In genomic region chr17:48830840-48831548, GRCh38 we compare ENCODE assay signal across 8 cellular contexts. TPM values are rescaled to one million over a fixed set of nuclear protein-coding genes. Genes with fewer than 3 reads are reported as not detected.
A peak's percentile ranks its signal among the peaks of the same experiment; 100 is the strongest.
DNase-seq lines count a peak whose midpoint lies in the region; ATAC-seq and TF ChIP-seq lines count a peak whose summit lies in the region.

Gene CALCOCO2 (plus strand): TSS chr17:48831035. CDS start chr17:48841708, 10,673 bp downstream.

- TF ChIP-seq CTCF in right atrium auricular region (IDR thresholded peaks at IDR 0.05) (peak in 1 of 2 donors; percentile 11), vagina (IDR thresholded peaks at IDR 0.05) (peak in 1 of 3 experiments; percentile 1)

- no peaks in the 10 kb centered on the region for H3K27me3 ChIP-seq in right atrium auricular region
- H3K27me3 ChIP-seq in rectal smooth muscle tissue (ENCODE audit: control insufficient read depth, insufficient read depth, low read length): no peaks in the 10 kb centered on the region
- H3K27me3 ChIP-seq in vagina: no peaks in the 10 kb centered on the region

- TF ChIP-seq POLR2A in vagina (IDR thresholded peaks at IDR 0.05): peak; percentile 37 to 88

- intact Hi-C loops in vagina (cut with DNase I): no loop called here

- peaks cover 18% of the 10 kb centered on the region for H3K36me3 Mint-ChIP-seq in T-helper 2 cell treated with Interferon-gamma antibody and Interleukin-4, amounts not matched to agents 5 μg/mL and 100 μg/mL, for 36 hours (ENCODE audit: low read depth)

- H3K4me1 ChIP-seq in right atrium auricular region: peaks cover 0 to 46% of the 10 kb centered on the region in 2 donors
- peaks cover 3% of the 10 kb centered on the region for H3K4me1 ChIP-seq in rectal smooth muscle tissue (ENCODE audit: control insufficient read depth, insufficient read depth, low read length)
- peaks cover 47% of the 10 kb centered on the region for H3K4me1 ChIP-seq in vagina

- peak within 1 kb of the TSS; percentile 96 for H3K9ac ChIP-seq in rectal smooth muscle tissue (ENCODE audit: low read length)

- H3K9me3 Mint-ChIP-seq in T-helper 2 cell treated with Interferon-gamma antibody and Interleukin-4, amounts not matched to agents 5 μg/mL and 100 μg/mL, for 36 hours: no peaks in the 10 kb centered on the region

- H3K27ac ChIP-seq in right atrium auricular region (peak within 1 kb of the TSS; percentile 99 to 100), rectal smooth muscle tissue (ENCODE audit: low read depth, low read length) (peak within 1 kb of the TSS; percentile 93), vagina (peak within 1 kb of the TSS; percentile 99)

- H3K27ac Mint-ChIP-seq in T-helper 2 cell treated with Interferon-gamma antibody and Interleukin-4, amounts not matched to agents 5 μg/mL and 100 μg/mL, for 36 hours: peak within 1 kb of the TSS; percentile 99

- H3K36me3 ChIP-seq in right atrium auricular region (no peaks in the 10 kb centered on the region), rectal smooth muscle tissue (ENCODE audit: control insufficient read depth, insufficient read depth, low read length) (no peaks in the 10 kb centered on the region), vagina (no peaks in the 10 kb centered on the region)

- H3K9me3 ChIP-seq in right atrium auricular region: no peaks in the 10 kb centered on the region
- H3K9me3 ChIP-seq in vagina: no peaks in the 10 kb centered on the region

- DNase-seq in NCI-H2029 (lab: John Stamatoyannopoulos, UW) (peak; percentile 90), anterior cingulate cortex (lab: John Stamatoyannopoulos, UW) (peak; percentile 39 to 95 (median 88)), right atrium auricular region (ENCODE audit: low spot score) (peak; percentile 97), vagina (ENCODE audit: extremely low spot score in 2 of 2) (peak in 1 of 2 donors; percentile 95)
- peak; percentile 88 for DNase-seq in T-helper 2 cell treated with Interferon-gamma antibody and Interleukin-4, amounts not matched to agents 5 μg/mL and 100 μg/mL, for 36 hours (ENCODE audit: low spot score)

- peaks cover 5% of the 10 kb centered on the region for H3K27me3 Mint-ChIP-seq in T-helper 2 cell treated with Interferon-gamma antibody and Interleukin-4, amounts not matched to agents 5 μg/mL and 100 μg/mL, for 36 hours (ENCODE audit: low read depth)

- peak within 1 kb of the TSS; percentile 98 for H3K4me3 Mint-ChIP-seq in T-helper 2 cell treated with Interferon-gamma antibody and Interleukin-4, amounts not matched to agents 5 μg/mL and 100 μg/mL, for 36 hours

- ATAC-seq in GM18499 (IDR thresholded peaks at IDR 0.05; ENCODE audit: insufficient read depth, unreplicated experiment): peak; percentile 68
- ATAC-seq in HG02943 (IDR thresholded peaks at IDR 0.05; ENCODE audit: low read depth, unreplicated experiment): peak; percentile 72

- H3K4me1 Mint-ChIP-seq in T-helper 2 cell treated with Interferon-gamma antibody and Interleukin-4, amounts not matched to agents 5 μg/mL and 100 μg/mL, for 36 hours (ENCODE audit: low read depth): peaks cover 43% of the 10 kb centered on the region

- peak within 1 kb of the TSS; percentile 97 to 99 for H3K4me3 ChIP-seq in right atrium auricular region
- H3K4me3 ChIP-seq in rectal smooth muscle tissue (ENCODE audit: low read length): peak within 1 kb of the TSS; percentile 89
- peak within 1 kb of the TSS; percentile 80 to 99 for H3K4me3 ChIP-seq in vagina

RNA-seq across cellular contexts. Expression of gene CALCOCO2, which starts in this region (rescaled TPM):
- 100 to 1,000 TPM; 112 to 152 TPM for total RNA-seq in right atrium auricular region
- 140 TPM for total RNA-seq in vagina
